In the genomic region with DNA sequence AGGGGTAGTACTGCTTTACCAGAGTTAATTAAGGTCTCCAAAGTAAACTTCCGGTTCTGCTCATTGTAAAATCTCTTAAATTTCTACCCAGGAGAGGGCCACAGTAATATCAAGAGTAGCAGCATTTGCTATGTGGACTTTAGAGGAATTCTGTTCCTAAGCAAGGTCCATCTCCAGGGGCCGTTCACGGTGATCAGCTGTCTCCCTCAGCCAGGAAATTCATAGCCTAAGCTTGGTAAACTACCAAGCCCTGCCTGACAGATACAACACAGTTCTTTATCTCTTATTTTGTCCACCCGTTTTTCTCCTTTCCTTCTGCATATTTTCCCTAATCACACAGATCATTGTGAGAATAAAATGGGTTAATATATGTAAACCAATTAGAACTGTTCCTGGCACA, we compare ENCODE assay signal across 10 cellular contexts. TPM values are rescaled to one million over a fixed set of nuclear protein-coding genes. Genes with fewer than 3 reads are reported as not detected.
DNase-seq lines count a peak whose midpoint lies in the region; ATAC-seq, FAIRE-seq and TF ChIP-seq lines count a peak whose summit lies in the region.
"Had no signal": no experiment of that assay in that cellular context is flagged by ENCODE, and none has a peak within 500 bp of the region (broad histone marks: within the 10 kb centered on the region; RNA-seq: fewer than 3 reads in every experiment).

No MANE protein-coding gene starts in this region.

- WGBS in A549 (ENCODE audit: missing lambda C conversion rate), result 26% methylated on average over 4 of the region's 4 CpGs

- no peak for TF ChIP-seq RAD21 in A549 (conservative IDR thresholded peaks at IDR 0.05 in 1 of 2, IDR thresholded peaks at IDR 0.05 in 1 of 2)

- H3K27ac ChIP-seq in A549, result no peak overlapping the region
- H3K27ac ChIP-seq in DND-41 (ENCODE audit: low read length), result peak overlapping the region; percentile 13; the same call in 1 of the 2 replicates
- peak overlapping the region; percentile 74 for H3K27ac ChIP-seq in OCI-LY1 (ENCODE audit: low read depth, low read length, poor library complexity, severe bottlenecking)
- H3K27ac ChIP-seq in endothelial cell of umbilical vein (ENCODE audit: insufficient read depth, low read depth, low read length), result no peak overlapping the region
- H3K27ac ChIP-seq in SJCRH30, result no peak overlapping the region
- H3K27ac ChIP-seq: cardiac muscle cell had no signal

- POLR2A ChIA-PET in A549 (lab: Yijun Ruan, JAX), result no interaction called here
- POLR2A ChIA-PET in endothelial cell of umbilical vein (lab: Charles Lee), result no interaction called here

- FAIRE-seq in A549 (lab: Jason Lieb, UNC), result no peak
- FAIRE-seq in endothelial cell of umbilical vein (lab: Jason Lieb, UNC), result no peak

- CTCF ChIA-PET in A549 (lab: Yijun Ruan, JAX), result no interaction called here
- CTCF ChIA-PET in endothelial cell of umbilical vein (lab: Charles Lee), result no interaction called here

- H3K9me2 ChIP-seq in OCI-LY1 (ENCODE audit: low read depth, low read length), result no peaks in the 10 kb centered on the region

- H3F3A ChIP-seq in OCI-LY1 (ENCODE audit: insufficient read depth, low read length), result no peaks in the 10 kb centered on the region

- no peak for TF ChIP-seq POLR2A in A549 (IDR thresholded peaks at IDR 0.05; ENCODE audit: low read length)
- no peak for TF ChIP-seq POLR2A in endothelial cell of umbilical vein (IDR thresholded peaks at IDR 0.05; ENCODE audit: low read depth, low read length)

- intact Hi-C loops in endothelial cell of umbilical vein (cut with micrococcal nuclease), result loop anchor here (5.0 kb wide), 1 partner anchor 824 kb away; the partner anchor contains the start of gene COPS2

- no peaks in the 10 kb centered on the region for H3K9me1 ChIP-seq in endothelial cell of umbilical vein (replicated peaks; ENCODE audit: control insufficient read depth, extremely low read depth, insufficient read depth, low read length)

- H3K9me3 ChIP-seq in A549, result no peaks in the 10 kb centered on the region
- H3K9me3 ChIP-seq in DND-41 (ENCODE audit: insufficient read depth, low read length, severe bottlenecking), result no peaks in the 10 kb centered on the region
- H3K9me3 ChIP-seq in OCI-LY1 (ENCODE audit: low read length), result no peaks in the 10 kb centered on the region
- H3K9me3 ChIP-seq in endothelial cell of umbilical vein (replicated peaks; ENCODE audit: control insufficient read depth, insufficient read depth, low read length), result no peaks in the 10 kb centered on the region
- H3K9me3 ChIP-seq in SJCRH30 (replicated peaks), result no peaks in the 10 kb centered on the region

- no peak for DNase-seq in A549 (ENCODE audit: low read depth in 1 of 2, low spot score in 1 of 2)
- no peak for DNase-seq in DND-41
- DNase-seq in endothelial cell of umbilical vein (ENCODE audit: low read depth, low spot score), result no peak
- DNase-seq in SJCRH30, result no peak
- DNase-seq in RKO (ENCODE audit: low spot score), result no peak
- DNase-seq: DMS79 had no signal

- TF ChIP-seq CTCF in A549 (IDR thresholded peaks at IDR 0.05) (no peak), DND-41 (IDR thresholded peaks at IDR 0.05; ENCODE audit: borderline replicate concordance, extremely low read depth, low read length, poor library complexity, severe bottlenecking) (no peak), OCI-LY1 (IDR thresholded peaks at IDR 0.05; ENCODE audit: low read length) (no peak), endothelial cell of umbilical vein (IDR thresholded peaks at IDR 0.05; ENCODE audit: extremely low read depth in 1 of 2, insufficient read depth in 1 of 2, low read depth in 1 of 2, low read length in 2 of 2) (no peak)

- H3K79me2 ChIP-seq in DND-41 (ENCODE audit: insufficient read depth, low read length) (peaks cover 87% of the 10 kb centered on the region), OCI-LY1 (ENCODE audit: insufficient read depth, low read length) (peaks cover 26% of the 10 kb centered on the region), endothelial cell of umbilical vein (ENCODE audit: control insufficient read depth, insufficient read depth, low read length) (peaks cover 14% of the 10 kb centered on the region)

- H3K9ac ChIP-seq in DND-41 (ENCODE audit: low read depth, low read length) (peak overlapping the region; percentile 100), OCI-LY1 (ENCODE audit: low read length) (peak overlapping the region; percentile 90), endothelial cell of umbilical vein (replicated peaks; ENCODE audit: extremely low read depth, insufficient read depth, low read length) (no peak overlapping the region)

- ATAC-seq in A549 (no peak), DND-41 (ENCODE audit: insufficient read depth, low read depth) (no peak), GM21825 (IDR thresholded peaks at IDR 0.05; ENCODE audit: unreplicated experiment) (no peak)
- ATAC-seq in activated CD4-positive, CD25-positive, alpha-beta regulatory T cell treated with anti-CD3 and anti-CD28 coated beads, Interleukin-2, amount 50 U/mL, for 24 hours, result no peak

- dilution Hi-C loops in endothelial cell of umbilical vein (cut with MboI; ENCODE audit: extremely low pct_ligation_motif_present, low sequenced_read_pairs), result no loop called here

- TF ChIP-seq EP300 in A549 (IDR thresholded peaks at IDR 0.05), result no peak

- H3K4me2 ChIP-seq in A549 (peak overlapping the region; percentile 95), DND-41 (ENCODE audit: insufficient read depth, low read length) (peak overlapping the region; percentile 80), OCI-LY1 (ENCODE audit: low read length) (peak overlapping the region; percentile 69), endothelial cell of umbilical vein (ENCODE audit: insufficient read depth, low read length) (peak overlapping the region; percentile 63)

- no peak overlapping the region for H2AFZ ChIP-seq in DND-41 (ENCODE audit: low read depth, low read length)
- H2AFZ ChIP-seq in OCI-LY1 (ENCODE audit: low read length), result no peak overlapping the region
- no peak overlapping the region for H2AFZ ChIP-seq in endothelial cell of umbilical vein (ENCODE audit: low read depth, low read length)

- H3K4me3 ChIP-seq in A549 (peak overlapping the region; percentile 96), DND-41 (ENCODE audit: low read depth in 1 of 2, low read length in 2 of 2) (peak overlapping the region in 1 of 2 experiments; percentile 81; a peak in 3 of 4 replicates), OCI-LY1 (ENCODE audit: low read depth, low read length, poor library complexity, severe bottlenecking) (peak overlapping the region; percentile 81), endothelial cell of umbilical vein (replicated peaks in 1 of 3; ENCODE audit: insufficient read depth in 1 of 3, low read depth in 1 of 3, low read length in 3 of 3) (peak overlapping the region in 2 of 3 experiments; percentile 90 to 92), SJCRH30 (no peak overlapping the region; the same call in 1 of the 2 replicates)
- H3K4me3 ChIP-seq: cardiac muscle cell had no signal

- H4K20me1 ChIP-seq in DND-41 (ENCODE audit: insufficient read depth, low read length) (peaks cover 33% of the 10 kb centered on the region), OCI-LY1 (ENCODE audit: insufficient read depth, low read length) (no peaks in the 10 kb centered on the region), endothelial cell of umbilical vein (replicated peaks; ENCODE audit: control insufficient read depth, extremely low read depth, insufficient read depth, low read length) (no peaks in the 10 kb centered on the region)

- peaks cover 50% of the 10 kb centered on the region for H3K36me3 ChIP-seq in DND-41 (ENCODE audit: insufficient read depth, low read length)
- peaks cover 57% of the 10 kb centered on the region for H3K36me3 ChIP-seq in OCI-LY1 (ENCODE audit: insufficient read depth, low read length)
- peaks cover 2 to 11% of the 10 kb centered on the region in 2 experiments for H3K36me3 ChIP-seq in endothelial cell of umbilical vein (ENCODE audit: control insufficient read depth in 2 of 2, extremely low read depth in 1 of 2, insufficient read depth in 2 of 2, low read length in 2 of 2)
- H3K36me3 ChIP-seq in SJCRH30, result peaks cover 2% of the 10 kb centered on the region

- H3K27me3 ChIP-seq in DND-41 (ENCODE audit: insufficient read depth, low read length, poor library complexity) (no peaks in the 10 kb centered on the region), OCI-LY1 (ENCODE audit: insufficient read depth, low read length) (no peaks in the 10 kb centered on the region), endothelial cell of umbilical vein (ENCODE audit: control insufficient read depth in 2 of 2, insufficient read depth in 2 of 2, low read length in 2 of 2) (no peaks in the 10 kb centered on the region), SJCRH30 (no peaks in the 10 kb centered on the region)
- H3K27me3 ChIP-seq: cardiac muscle cell had no signal

- H3K4me1 ChIP-seq in A549 (peaks cover 20% of the 10 kb centered on the region; the same call in 2 of the 3 replicates), DND-41 (ENCODE audit: insufficient read depth, low read length) (peaks cover 66% of the 10 kb centered on the region), OCI-LY1 (ENCODE audit: insufficient read depth, low read length, severe bottlenecking) (peaks cover 37% of the 10 kb centered on the region), endothelial cell of umbilical vein (ENCODE audit: control insufficient read depth, extremely low read depth, insufficient read depth, low read length) (peaks cover 21% of the 10 kb centered on the region), SJCRH30 (peaks cover 3% of the 10 kb centered on the region; the same call in 1 of the 2 replicates)

- no TSS peak for BruUV-seq in endothelial cell of umbilical vein (replicated peaks; lab: Mats Ljungman, UMichigan)

TF ChIP-seq in A549, 52 proteins besides CTCF, POLR2A, EP300 and RAD21 (continues in another document):
- no peak for TF ChIP-seq FOSB (CRISPR knock-in tag; IDR thresholded peaks at IDR 0.05)

TF ChIP-seq in endothelial cell of umbilical vein, 7 proteins besides CTCF, POLR2A, EP300 and RAD21 (continues in another document):
- no peak for TF ChIP-seq EZH2 (IDR thresholded peaks at IDR 0.05; ENCODE audit: borderline replicate concordance, low read depth, low read length, severe bottlenecking)

RNA-seq across cellular contexts. Expression of gene DUT, which starts 2.3 kb away (rescaled TPM):
- 47.8 and 89.1 TPM in 2 replicates for polyA plus RNA-seq in A549 (2011; rRNA removed)
- 49.2 and 53.0 TPM in 2 replicates for polyA plus RNA-seq in A549 (2012; cell fraction: cytosol; rRNA removed)
- polyA plus RNA-seq in A549 (2012; cell fraction: nucleus; rRNA removed), result 38.5 and 48.3 TPM in 2 replicates
- polyA plus RNA-seq in A549 (2017; fragmentation: RNase III; extraction: RNeasy Plus Mini Kit Qiagen cat#74134 plus additional on column Dnase treatment), result 105 to 114 TPM (median 110 TPM) in 3 replicates
- 6.9 and 7.0 TPM in 2 replicates for polyA minus RNA-seq in A549 (2011; rRNA and poly(A)+ RNA removed)
- total RNA-seq in endothelial cell of umbilical vein, result 127 and 135 TPM in 2 replicates
- 48.1 and 59.9 TPM in 2 replicates for polyA plus RNA-seq in endothelial cell of umbilical vein
- polyA plus RNA-seq in endothelial cell of umbilical vein (2011; cell fraction: cytosol; rRNA removed), result 56.7 and 58.5 TPM in 2 replicates
- polyA plus RNA-seq in endothelial cell of umbilical vein (2011; cell fraction: nucleus; rRNA removed), result 58.4 and 85.4 TPM in 2 replicates
- polyA plus RNA-seq in endothelial cell of umbilical vein (2012), result 62.6 and 85.4 TPM in 2 replicates
- polyA minus RNA-seq in endothelial cell of umbilical vein, result 7.7 and 10.1 TPM in 2 replicates
- 88.5 TPM for polyA minus RNA-seq in endothelial cell of umbilical vein (2011; cell fraction: cytosol; rRNA and poly(A)+ RNA removed)
- polyA minus RNA-seq in endothelial cell of umbilical vein (2011; cell fraction: nucleus; rRNA and poly(A)+ RNA removed), result 12.9 and 14.8 TPM in 2 replicates
- total RNA-seq in SJCRH30 (2014; rRNA removed; shearing (Covaris generic)), result 85.9 and 97.0 TPM in 2 replicates

Comparison
In these comparisons a context has a peak if more than half of its experiments do, and no peak if none do; other contexts are left out.
1. H3K27ac ChIP-seq: peak in DND-41 (single experiment) and OCI-LY1 (single experiment); none in A549 (0 of 2), endothelial cell of umbilical vein (single experiment) and SJCRH30 (single experiment).
2. Peak in every context shown above with its lines, with median percentiles within 50 percentile points of each other: H3K4me2 ChIP-seq.